ENCODE assay signal across 1 cellular context in the genomic region with DNA sequence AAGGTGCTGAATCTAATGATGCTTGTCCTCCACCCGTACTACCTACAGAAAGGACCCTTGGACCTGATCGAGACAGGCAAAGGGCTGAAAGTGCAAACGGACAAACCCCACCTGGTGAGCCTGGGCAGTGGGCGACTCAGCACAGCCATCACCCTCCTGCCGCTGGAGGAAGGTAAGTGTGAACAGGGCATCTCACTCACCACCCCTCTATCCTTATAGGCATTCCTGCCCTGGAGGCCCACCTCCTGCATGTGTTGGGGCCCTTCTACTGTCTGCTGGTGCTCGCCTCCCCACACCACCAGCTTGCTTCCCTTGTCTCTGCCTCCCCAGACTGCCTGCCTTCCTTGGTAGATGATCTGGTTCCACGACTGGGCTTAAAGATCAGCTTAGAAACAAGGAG.
TF ChIP-seq lines count a peak whose summit lies in the region.

No MANE protein-coding gene starts in this region.

TF ChIP-seq in GM23338, 12 proteins besides CTCF, POLR2A, EP300 and RAD21 (continued from another document):
- TF ChIP-seq, protein P1, sequence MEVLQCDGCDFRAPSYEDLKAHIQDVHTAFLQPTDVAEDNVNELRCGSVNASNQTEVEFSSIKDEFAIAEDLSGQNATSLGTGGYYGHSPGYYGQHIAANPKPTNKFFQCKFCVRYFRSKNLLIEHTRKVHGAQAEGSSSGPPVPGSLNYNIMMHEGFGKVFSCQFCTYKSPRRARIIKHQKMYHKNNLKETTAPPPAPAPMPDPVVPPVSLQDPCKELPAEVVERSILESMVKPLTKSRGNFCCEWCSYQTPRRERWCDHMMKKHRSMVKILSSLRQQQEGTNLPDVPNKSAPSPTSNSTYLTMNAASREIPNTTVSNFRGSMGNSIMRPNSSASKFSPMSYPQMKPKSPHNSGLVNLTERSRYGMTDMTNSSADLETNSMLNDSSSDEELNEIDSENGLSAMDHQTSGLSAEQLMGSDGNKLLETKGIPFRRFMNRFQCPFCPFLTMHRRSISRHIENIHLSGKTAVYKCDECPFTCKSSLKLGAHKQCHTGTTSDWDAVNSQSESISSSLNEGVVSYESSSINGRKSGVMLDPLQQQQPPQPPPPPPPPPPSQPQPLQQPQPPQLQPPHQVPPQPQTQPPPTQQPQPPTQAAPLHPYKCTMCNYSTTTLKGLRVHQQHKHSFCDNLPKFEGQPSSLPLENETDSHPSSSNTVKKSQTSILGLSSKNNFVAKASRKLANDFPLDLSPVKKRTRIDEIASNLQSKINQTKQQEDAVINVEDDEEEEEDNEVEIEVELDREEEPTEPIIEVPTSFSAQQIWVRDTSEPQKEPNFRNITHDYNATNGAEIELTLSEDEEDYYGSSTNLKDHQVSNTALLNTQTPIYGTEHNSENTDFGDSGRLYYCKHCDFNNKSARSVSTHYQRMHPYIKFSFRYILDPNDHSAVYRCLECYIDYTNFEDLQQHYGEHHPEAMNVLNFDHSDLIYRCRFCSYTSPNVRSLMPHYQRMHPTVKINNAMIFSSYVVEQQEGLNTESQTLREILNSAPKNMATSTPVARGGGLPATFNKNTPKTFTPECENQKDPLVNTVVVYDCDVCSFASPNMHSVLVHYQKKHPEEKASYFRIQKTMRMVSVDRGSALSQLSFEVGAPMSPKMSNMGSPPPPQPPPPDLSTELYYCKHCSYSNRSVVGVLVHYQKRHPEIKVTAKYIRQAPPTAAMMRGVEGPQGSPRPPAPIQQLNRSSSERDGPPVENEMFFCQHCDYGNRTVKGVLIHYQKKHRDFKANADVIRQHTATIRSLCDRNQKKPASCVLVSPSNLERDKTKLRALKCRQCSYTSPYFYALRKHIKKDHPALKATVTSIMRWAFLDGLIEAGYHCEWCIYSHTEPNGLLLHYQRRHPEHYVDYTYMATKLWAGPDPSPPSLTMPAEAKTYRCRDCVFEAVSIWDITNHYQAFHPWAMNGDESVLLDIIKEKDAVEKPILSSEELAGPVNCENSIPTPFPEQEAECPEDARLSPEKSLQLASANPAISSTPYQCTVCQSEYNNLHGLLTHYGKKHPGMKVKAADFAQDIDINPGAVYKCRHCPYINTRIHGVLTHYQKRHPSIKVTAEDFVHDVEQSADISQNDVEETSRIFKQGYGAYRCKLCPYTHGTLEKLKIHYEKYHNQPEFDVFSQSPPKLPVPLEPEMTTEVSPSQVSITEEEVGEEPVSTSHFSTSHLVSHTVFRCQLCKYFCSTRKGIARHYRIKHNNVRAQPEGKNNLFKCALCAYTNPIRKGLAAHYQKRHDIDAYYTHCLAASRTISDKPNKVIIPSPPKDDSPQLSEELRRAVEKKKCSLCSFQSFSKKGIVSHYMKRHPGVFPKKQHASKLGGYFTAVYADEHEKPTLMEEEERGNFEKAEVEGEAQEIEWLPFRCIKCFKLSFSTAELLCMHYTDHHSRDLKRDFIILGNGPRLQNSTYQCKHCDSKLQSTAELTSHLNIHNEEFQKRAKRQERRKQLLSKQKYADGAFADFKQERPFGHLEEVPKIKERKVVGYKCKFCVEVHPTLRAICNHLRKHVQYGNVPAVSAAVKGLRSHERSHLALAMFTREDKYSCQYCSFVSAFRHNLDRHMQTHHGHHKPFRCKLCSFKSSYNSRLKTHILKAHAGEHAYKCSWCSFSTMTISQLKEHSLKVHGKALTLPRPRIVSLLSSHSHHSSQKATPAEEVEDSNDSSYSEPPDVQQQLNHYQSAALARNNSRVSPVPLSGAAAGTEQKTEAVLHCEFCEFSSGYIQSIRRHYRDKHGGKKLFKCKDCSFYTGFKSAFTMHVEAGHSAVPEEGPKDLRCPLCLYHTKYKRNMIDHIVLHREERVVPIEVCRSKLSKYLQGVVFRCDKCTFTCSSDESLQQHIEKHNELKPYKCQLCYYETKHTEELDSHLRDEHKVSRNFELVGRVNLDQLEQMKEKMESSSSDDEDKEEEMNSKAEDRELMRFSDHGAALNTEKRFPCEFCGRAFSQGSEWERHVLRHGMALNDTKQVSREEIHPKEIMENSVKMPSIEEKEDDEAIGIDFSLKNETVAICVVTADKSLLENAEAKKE (CRISPR knock-in tag; IDR thresholded peaks at IDR 0.05): no peak
- TF ChIP-seq, protein P2, sequence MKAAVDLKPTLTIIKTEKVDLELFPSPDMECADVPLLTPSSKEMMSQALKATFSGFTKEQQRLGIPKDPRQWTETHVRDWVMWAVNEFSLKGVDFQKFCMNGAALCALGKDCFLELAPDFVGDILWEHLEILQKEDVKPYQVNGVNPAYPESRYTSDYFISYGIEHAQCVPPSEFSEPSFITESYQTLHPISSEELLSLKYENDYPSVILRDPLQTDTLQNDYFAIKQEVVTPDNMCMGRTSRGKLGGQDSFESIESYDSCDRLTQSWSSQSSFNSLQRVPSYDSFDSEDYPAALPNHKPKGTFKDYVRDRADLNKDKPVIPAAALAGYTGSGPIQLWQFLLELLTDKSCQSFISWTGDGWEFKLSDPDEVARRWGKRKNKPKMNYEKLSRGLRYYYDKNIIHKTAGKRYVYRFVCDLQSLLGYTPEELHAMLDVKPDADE (IDR thresholded peaks at IDR 0.05): no peak
- TF ChIP-seq STAT1 (IDR thresholded peaks at IDR 0.05; ENCODE audit: unreplicated experiment) (no peak), NANOG (IDR thresholded peaks at IDR 0.05; ENCODE audit: borderline replicate concordance) (no peak), ZNF331 (CRISPR knock-in tag; IDR thresholded peaks at IDR 0.05; ENCODE audit: low read depth) (no peak), POLR2AphosphoS5 (IDR thresholded peaks at IDR 0.05; ENCODE audit: low read depth) (no peak), CREB1 (CRISPR knock-in tag; IDR thresholded peaks at IDR 0.05; ENCODE audit: low read depth) (no peak), EZH2phosphoT487 (IDR thresholded peaks at IDR 0.05; ENCODE audit: unreplicated experiment) (no peak), JUNB (IDR thresholded peaks at IDR 0.05; ENCODE audit: unreplicated experiment) (no peak), ZNF114 (CRISPR knock-in tag; IDR thresholded peaks at IDR 0.05) (no peak)
